In the genomic region with DNA sequence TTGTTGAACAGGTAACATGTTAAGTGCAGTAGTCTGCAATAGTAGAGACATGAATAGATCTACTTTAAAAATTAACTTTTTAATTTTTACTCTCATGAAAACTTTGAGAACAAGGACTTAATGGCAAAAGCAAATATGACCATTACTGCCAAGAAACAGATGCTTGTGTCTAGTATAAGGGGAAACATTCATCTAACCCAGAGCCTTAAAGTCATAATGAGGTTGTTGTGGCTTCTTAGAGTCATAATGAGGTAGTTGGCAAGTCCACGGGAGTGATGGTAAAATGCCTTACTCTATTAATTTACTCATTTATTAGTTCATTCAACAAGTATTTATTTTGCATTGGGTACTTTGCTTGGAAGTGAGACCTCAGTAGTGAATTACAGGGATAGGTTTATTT, we compare ENCODE assay signal across 6 cellular contexts.
"Had no signal": no experiment of that assay in that cellular context is flagged by ENCODE, and none has a peak within 500 bp of the region (broad histone marks: within the 10 kb centered on the region; RNA-seq: fewer than 3 reads in every experiment).

No MANE protein-coding gene starts in this region.

- H3K4me3 ChIP-seq: GM23338 had no signal

- ATAC-seq: GM23338, HepG2 had no signal

- H3K9me3 Mint-ChIP-seq: GM23338, H9 had no signal

- H3K27ac Mint-ChIP-seq: GM23338, H9, IgD-negative memory B cell had no signal

- H3K4me3 Mint-ChIP-seq: GM23338, H9 had no signal

- DNase-seq: H9, HCEC 1CT, KBM-7 had no signal

- H3K36me3 Mint-ChIP-seq: IgD-negative memory B cell had no signal

- H3K4me1 Mint-ChIP-seq: IgD-negative memory B cell had no signal
